ENCODE assay signal across 8 cellular contexts in genomic region chr18:55779461-55779710, GRCh38.
DNase-seq lines count a peak whose midpoint lies in the region; ATAC-seq and TF ChIP-seq lines count a peak whose summit lies in the region.

No MANE protein-coding gene starts in this region.

- H3K27ac ChIP-seq in SK-N-MC (no peak overlapping the region), left ventricle myocardium inferior (replicated peaks) (peak overlapping the region; percentile 94), gastrocnemius medialis (peak overlapping the region; percentile 74 to 80 (median 79))

- H3K9me3 ChIP-seq in SK-N-MC (ENCODE audit: low read depth, low read length), result no peaks in the 10 kb centered on the region
- H3K9me3 ChIP-seq in left ventricle myocardium inferior (replicated peaks), result no peaks in the 10 kb centered on the region
- H3K9me3 ChIP-seq in gastrocnemius medialis, result no peaks in the 10 kb centered on the region

- H3K4me1 ChIP-seq in left ventricle myocardium inferior (peaks cover 48% of the 10 kb centered on the region), gastrocnemius medialis (peaks cover 9 to 17% of the 10 kb centered on the region in 2 donors)

- intact Hi-C loops in left ventricle myocardium inferior (cut with micrococcal nuclease) (no loop called here), gastrocnemius medialis (cut with DNase I; ENCODE audit: low total_unique reads) (loop anchor here (5.0 kb wide), 1 partner anchor 377 kb away; no protein-coding TSS in a partner anchor)

- H3K9ac ChIP-seq in SK-N-MC (ENCODE audit: insufficient read length), result no peak overlapping the region

- no peak for TF ChIP-seq POLR2A in gastrocnemius medialis (IDR thresholded peaks at IDR 0.05)

- no peak for TF ChIP-seq CTCF in left ventricle myocardium inferior (IDR thresholded peaks at IDR 0.05; ENCODE audit: borderline replicate concordance)
- TF ChIP-seq CTCF in gastrocnemius medialis (IDR thresholded peaks at IDR 0.05 in 4 of 5, conservative IDR thresholded peaks at IDR 0.05 in 1 of 5), result no peak

- in situ Hi-C loops in gastrocnemius medialis (cut with MboI; ENCODE audit: low sequenced_read_pairs in 4 of 4), result loop anchor here (5.0 to 25.0 kb wide), 6 partner anchors 185 to 545 kb away; no protein-coding TSS in a partner anchor

- H3K36me3 ChIP-seq in SK-N-MC (ENCODE audit: insufficient read depth, low read length) (no peaks in the 10 kb centered on the region), left ventricle myocardium inferior (no peaks in the 10 kb centered on the region), gastrocnemius medialis (no peaks in the 10 kb centered on the region)

- DNase-seq in SK-N-MC (ENCODE audit: low read depth, low spot score) (peak; percentile 39), left ventricle myocardium inferior (peak; percentile 34), gastrocnemius medialis (no peak), Kasumi-1 (lab: John Stamatoyannopoulos, UW) (no peak)
- DNase-seq in activated CD4-positive, alpha-beta T cell treated with anti-CD3 and anti-CD28 coated beads, Interleukin-2, amount 50 U/mL, for 1 hour, result no peak

- ATAC-seq in GM19351 (IDR thresholded peaks at IDR 0.05; ENCODE audit: unreplicated experiment) (peak; percentile 8), gastrocnemius medialis (peak; percentile 26 to 27), HG03457 (IDR thresholded peaks at IDR 0.05; ENCODE audit: unreplicated experiment) (no peak), GM18498 (IDR thresholded peaks at IDR 0.05; ENCODE audit: unreplicated experiment) (no peak)

- H3K4me3 ChIP-seq in SK-N-MC, result peak overlapping the region; percentile 79
- peak overlapping the region; percentile 77 for H3K4me3 ChIP-seq in left ventricle myocardium inferior
- peak overlapping the region; percentile 59 to 91 (median 71) for H3K4me3 ChIP-seq in gastrocnemius medialis

- no peaks in the 10 kb centered on the region for H3K27me3 ChIP-seq in left ventricle myocardium inferior (ENCODE audit: low read depth)
- H3K27me3 ChIP-seq in gastrocnemius medialis, result no peaks in the 10 kb centered on the region

Comparison
In these comparisons a context has a peak if more than half of its experiments do, and no peak if none do; other contexts are left out.
1. ATAC-seq: peak in GM19351 (single experiment) and gastrocnemius medialis (2 of 2); none in HG03457 (single experiment) and GM18498 (single experiment).
2. DNase-seq: peak in SK-N-MC (single experiment) and left ventricle myocardium inferior (single experiment); none in gastrocnemius medialis (0 of 2), activated CD4-positive, alpha-beta T cell treated with anti-CD3 and anti-CD28 coated beads, Interleukin-2, amount 50 U/mL, for 1 hour (single experiment) and Kasumi-1 (0 of 2).
3. Peak in every context shown above with its lines, with median percentiles within 50 percentile points of each other: H3K4me3 ChIP-seq.